8 cellular contexts compared by ENCODE assay signal in genomic region chr13:78674638-78675037, GRCh38.
"Had no signal": no experiment of that assay in that cellular context is flagged by ENCODE, and none has a peak within 500 bp of the region (broad histone marks: within the 10 kb centered on the region; RNA-seq: fewer than 3 reads in every experiment).

No MANE protein-coding gene starts in this region.

- FAIRE-seq: G401.6, GM12878, GM12891, GM12892, GM18507, GM19239 had no signal

- ATAC-seq: GM12878 had no signal

- H3K4me3 ChIP-seq: GM12878 had no signal

- DNase-seq: GDM1, GF-D8 had no signal
